In genomic region chr3:64591606-64592005, GRCh38 we compare ENCODE assay signal across 28 cellular contexts.
"Had no signal": no experiment of that assay in that cellular context is flagged by ENCODE, and none has a peak within 500 bp of the region (broad histone marks: within the 10 kb centered on the region; RNA-seq: fewer than 3 reads in every experiment).

No MANE protein-coding gene starts in this region.

- H3K27me3 Mint-ChIP-seq: natural killer cell treated with Interleukin-12 subunit alpha and Interleukin-12 subunit beta and Interleukin-15 and Interleukin-18, amount 100 ng/mL, for 72 hours; progenitor cell of endocrine pancreas; stimulated activated naive B cell treated with anti-CD40 and anti-IgM and Interleukin-4, amounts not matched to agents 10 μg/mL and 1 μg/mL and 100 μg/mL, for 72 hours had no signal

- H3K79me2 ChIP-seq: parathyroid adenoma had no signal

- H3K9me3 Mint-ChIP-seq: neural progenitor cell; stimulated activated effector memory CD8-positive, alpha-beta T cell treated with anti-CD3 and anti-CD28 coated beads, Interleukin-12 subunit alpha, Interleukin-12 subunit beta, amount 100 ng/mL, for 72 hours had no signal

- H3K27ac Mint-ChIP-seq: naive thymus-derived CD8-positive, alpha-beta T cell; natural killer cell treated with Interleukin-12 subunit alpha and Interleukin-12 subunit beta and Interleukin-15 and Interleukin-18, amount 100 ng/mL, for 72 hours; neural progenitor cell; progenitor cell of endocrine pancreas; stimulated activated effector memory CD8-positive, alpha-beta T cell treated with anti-CD3 and anti-CD28 coated beads, Interleukin-12 subunit alpha, Interleukin-12 subunit beta, amount 100 ng/mL, for 72 hours; stimulated activated naive B cell treated with anti-CD40 and anti-IgM and Interleukin-4, amounts not matched to agents 10 μg/mL and 1 μg/mL and 100 μg/mL, for 72 hours; stimulated activated naive CD8-positive, alpha-beta T cell treated with anti-CD3 and anti-CD28 coated beads, Interleukin-15, Interleukin-2, amounts not matched to agents 100 ng/mL and 50 ng/mL, for 24 hours had no signal

- H3K36me3 Mint-ChIP-seq: naive thymus-derived CD8-positive, alpha-beta T cell; natural killer cell treated with Interleukin-12 subunit alpha and Interleukin-12 subunit beta and Interleukin-15 and Interleukin-18, amount 100 ng/mL, for 72 hours; stimulated activated effector memory CD8-positive, alpha-beta T cell treated with anti-CD3 and anti-CD28 coated beads, Interleukin-12 subunit alpha, Interleukin-12 subunit beta, amount 100 ng/mL, for 72 hours; stimulated activated naive B cell treated with anti-CD40 and anti-IgM and Interleukin-4, amounts not matched to agents 10 μg/mL and 1 μg/mL and 100 μg/mL, for 72 hours had no signal

- H3K9ac ChIP-seq: neural progenitor cell, parathyroid adenoma had no signal

- H3K4me1 ChIP-seq: parathyroid adenoma, right lobe of liver, thyroid gland, upper lobe of left lung had no signal

- H2AFZ ChIP-seq: neural progenitor cell, parathyroid adenoma had no signal

- FAIRE-seq: small intestine, urothelium cell line had no signal

- H3K4me1 Mint-ChIP-seq: naive thymus-derived CD8-positive, alpha-beta T cell; stimulated activated effector memory CD8-positive, alpha-beta T cell treated with anti-CD3 and anti-CD28 coated beads, Interleukin-12 subunit alpha, Interleukin-12 subunit beta, amount 100 ng/mL, for 72 hours; stimulated activated naive B cell treated with anti-CD40 and anti-IgM and Interleukin-4, amounts not matched to agents 10 μg/mL and 1 μg/mL and 100 μg/mL, for 72 hours had no signal

- ATAC-seq: naive thymus-derived CD8-positive, alpha-beta T cell; natural killer cell treated with Interleukin-12 subunit alpha and Interleukin-12 subunit beta and Interleukin-15 and Interleukin-18, amount 100 ng/mL, for 72 hours; psoas muscle; right cardiac atrium; right lobe of liver; stimulated activated effector memory CD8-positive, alpha-beta T cell treated with anti-CD3 and anti-CD28 coated beads, Interleukin-12 subunit alpha, Interleukin-12 subunit beta, amount 100 ng/mL, for 72 hours; stimulated activated naive B cell treated with anti-CD40 and anti-IgM and Interleukin-4, amounts not matched to agents 10 μg/mL and 1 μg/mL and 100 μg/mL, for 72 hours had no signal

- H3K27me3 ChIP-seq: neural progenitor cell, ovary, right lobe of liver, sigmoid colon, stomach, thyroid gland, tibial nerve, upper lobe of left lung had no signal

- DNase-seq: naive thymus-derived CD8-positive, alpha-beta T cell; occipital lobe; ovary; posterior cingulate gyrus; psoas muscle; right cardiac atrium; right lobe of liver; sigmoid colon; small intestine; stimulated activated CD4-positive, alpha-beta T cell treated with anti-CD3 and anti-CD28 coated beads, Interleukin-15, amount 100 ng/mL, for 24 hours; stimulated activated CD4-positive, alpha-beta T cell treated with anti-CD3 and anti-CD28 coated beads, Interleukin-2, amount 100 ng/mL, for 24 hours; stimulated activated CD4-positive, alpha-beta T cell treated with anti-CD3 and anti-CD28 coated beads, Interleukin-2, amount 100 ng/mL, for 48 hours; stimulated activated CD4-positive, alpha-beta T cell treated with anti-CD3 and anti-CD28 coated beads, Interleukin-4, amount 100 ng/mL, for 24 hours; stimulated activated naive B cell treated with anti-CD40 and anti-IgM and Interleukin-4, amounts not matched to agents 10 μg/mL and 1 μg/mL and 100 μg/mL, for 72 hours; stimulated activated naive CD4-positive, alpha-beta T cell treated with Interleukin-2 at 50 U/mL for 16 hours; stomach; thyroid gland; trophoblast cell; upper lobe of left lung had no signal

- H3K9me3 ChIP-seq: ovary, psoas muscle, right lobe of liver, sigmoid colon, stomach, thoracic aorta, thyroid gland, tibial nerve, upper lobe of left lung had no signal

- H3K27ac ChIP-seq: neural progenitor cell, ovary, parathyroid adenoma, psoas muscle, right lobe of liver, sigmoid colon, stomach, thoracic aorta, thyroid gland, upper lobe of left lung had no signal

- H3K4me3 Mint-ChIP-seq: naive thymus-derived CD8-positive, alpha-beta T cell; natural killer cell treated with Interleukin-12 subunit alpha and Interleukin-12 subunit beta and Interleukin-15 and Interleukin-18, amount 100 ng/mL, for 72 hours; neural progenitor cell; stimulated activated effector memory CD8-positive, alpha-beta T cell treated with anti-CD3 and anti-CD28 coated beads, Interleukin-12 subunit alpha, Interleukin-12 subunit beta, amount 100 ng/mL, for 72 hours; stimulated activated naive B cell treated with anti-CD40 and anti-IgM and Interleukin-4, amounts not matched to agents 10 μg/mL and 1 μg/mL and 100 μg/mL, for 72 hours; stimulated activated naive CD8-positive, alpha-beta T cell treated with anti-CD3 and anti-CD28 coated beads, Interleukin-15, Interleukin-2, amounts not matched to agents 100 ng/mL and 50 ng/mL, for 24 hours had no signal

- H3K4me2 ChIP-seq: neural progenitor cell had no signal

- H3K36me3 ChIP-seq: ovary, right lobe of liver, thoracic aorta had no signal

- H3K4me3 ChIP-seq: neural progenitor cell, ovary, psoas muscle, right lobe of liver, sigmoid colon, stomach, thoracic aorta, thyroid gland, tibial nerve, upper lobe of left lung had no signal
